ENCODE assay signal across 8 cellular contexts in genomic region chr6:28281288-28282064, GRCh38. TPM values are rescaled to one million over a fixed set of nuclear protein-coding genes. Genes with fewer than 3 reads are reported as not detected.
DNase-seq lines count a peak whose midpoint lies in the region; ATAC-seq and TF ChIP-seq lines count a peak whose summit lies in the region.

Gene PGBD1 (plus strand): TSS chr6:28281572. CDS start chr6:28283814, 2,242 bp downstream.

- no peak within 1 kb of the TSS for H3K27ac Mint-ChIP-seq in CD8-positive, alpha-beta T cell

- peak; percentile 80 for ATAC-seq in CD8-positive, alpha-beta T cell
- ATAC-seq in GM19397 (IDR thresholded peaks at IDR 0.05; ENCODE audit: unreplicated experiment), result peak; percentile 78

- CTCF ChIA-PET in CD8-positive, alpha-beta T cell (lab: Charles Lee), result no interaction called here

- H3K36me3 ChIP-seq in CD8-positive, alpha-beta T cell (ENCODE audit: insufficient read depth, low read length), result no peaks in the 10 kb centered on the region

- peaks cover 14% of the 10 kb centered on the region for H3K27me3 Mint-ChIP-seq in CD8-positive, alpha-beta T cell (ENCODE audit: low read depth)

- H3K9me3 ChIP-seq in CD8-positive, alpha-beta T cell (ENCODE audit: low read length), result no peaks in the 10 kb centered on the region

- no peak within 1 kb of the TSS for H3K27ac ChIP-seq in CD8-positive, alpha-beta T cell (ENCODE audit: low read depth, low read length)
- H3K27ac ChIP-seq in HL-60 (replicated peaks), result peak within 1 kb of the TSS; percentile 29
- H3K27ac ChIP-seq in epithelial cell of prostate, result peak within 1 kb of the TSS; percentile 5

- peaks cover 12% of the 10 kb centered on the region for H3K4me1 Mint-ChIP-seq in CD8-positive, alpha-beta T cell (ENCODE audit: low read depth)

- POLR2A ChIA-PET in CD8-positive, alpha-beta T cell (lab: Charles Lee), result interaction anchor here (2.3 kb wide), 1 partner anchor 14 kb away, joined by 11 read pairs; the partner anchor contains the start of gene ZSCAN26

- no peaks in the 10 kb centered on the region for H3K9me3 Mint-ChIP-seq in CD8-positive, alpha-beta T cell

- H3K27me3 ChIP-seq in CD8-positive, alpha-beta T cell (ENCODE audit: insufficient read depth, low read length), result no peaks in the 10 kb centered on the region
- H3K27me3 ChIP-seq in HL-60 (ENCODE audit: insufficient read depth, poor library complexity, severe bottlenecking), result no peaks in the 10 kb centered on the region

- no peak for TF ChIP-seq CTCF in CD8-positive, alpha-beta T cell (IDR thresholded peaks at IDR 0.05)
- TF ChIP-seq CTCF in HL-60 (IDR thresholded peaks at IDR 0.05; ENCODE audit: insufficient read depth, low read length), result no peak

- peak; percentile 3 to 69 (median 46) for DNase-seq in CD8-positive, alpha-beta T cell
- DNase-seq in HL-60 (ENCODE audit: low read depth in 1 of 2, low spot score in 1 of 2) (peak; percentile 32 to 76), NCI-H774 (lab: John Stamatoyannopoulos, UW) (peak; percentile 84), epithelial cell of prostate (ENCODE audit: low read depth, low spot score) (no peak), middle frontal gyrus (ENCODE audit: extremely low spot score, low spot score) (peak; percentile 44)
- peak; percentile 54 for DNase-seq in activated CD8-positive, alpha-beta memory T cell treated with anti-CD3 and anti-CD28 coated beads, Interleukin-2, amount 50 U/mL, for 4 hours
- DNase-seq in stimulated activated CD8-positive, alpha-beta memory T cell treated with anti-CD3 and anti-CD28 coated beads, Interleukin-4, amount 100 ng/mL, for 24 hours (ENCODE audit: low read depth), result peak; percentile 49

- H3K4me1 ChIP-seq in CD8-positive, alpha-beta T cell (ENCODE audit: insufficient read depth, low read length), result peaks cover 9% of the 10 kb centered on the region

- H3K4me3 Mint-ChIP-seq in CD8-positive, alpha-beta T cell, result peak within 1 kb of the TSS; percentile 83

- intact Hi-C loops in CD8-positive, alpha-beta T cell (cut with DNase I, micrococcal nuclease), result loop anchor here in 1 of 2 experiments (2.0 kb wide), 1 partner anchor 15 kb away; the partner anchor contains the start of gene ZSCAN26

- H3K4me3 ChIP-seq in CD8-positive, alpha-beta T cell (ENCODE audit: low read depth, low read length), result peak within 1 kb of the TSS; percentile 52
- H3K4me3 ChIP-seq in HL-60 (replicated peaks; ENCODE audit: insufficient read depth, low read length), result peak within 1 kb of the TSS; percentile 66

- peaks cover 14% of the 10 kb centered on the region for H3K36me3 Mint-ChIP-seq in CD8-positive, alpha-beta T cell

RNA-seq across cellular contexts. Expression of gene PGBD1, which starts in this region (rescaled TPM):
- total RNA-seq in CD8-positive, alpha-beta T cell, result under 1 TPM; 0.75 to 0.95 TPM

Comparison
In these comparisons a context has a peak if more than half of its experiments do, and no peak if none do; other contexts are left out.
1. Peak in DNase-seq, ATAC-seq and H3K4me3 ChIP-seq in CD8-positive, alpha-beta T cell; RNA of the gene not detected or under 1 TPM.